Comparison of ENCODE assay signal across 8 cellular contexts in genomic region chr5:151770383-151771258, GRCh38. TPM values are rescaled to one million over a fixed set of nuclear protein-coding genes. Genes with fewer than 3 reads are reported as not detected.
A peak's percentile ranks its signal among the peaks of the same experiment; 100 is the strongest.
DNase-seq lines count a peak whose midpoint lies in the region; ATAC-seq, FAIRE-seq and TF ChIP-seq lines count a peak whose summit lies in the region.

No MANE protein-coding gene starts in this region.

- no peak for FAIRE-seq in H1 (lab: Jason Lieb, UNC)

- CTCF ChIA-PET in H1 (lab: Charles Lee; ENCODE audit: partially characterized antibody) = interaction anchor here (0.8 to 3.1 kb wide), 8 partner anchors 10 to 100 kb away, joined by 3 to 12 read pairs (median 3); no protein-coding TSS in a partner anchor

- POLR2A ChIA-PET in H1 (lab: Charles Lee; ENCODE audit: partially characterized antibody) = interaction anchor here (0.8 to 6.7 kb wide), 28 partner anchors 11 to 1211 kb away, joined by 3 to 182 read pairs (median 4); partner anchors contain the start of genes ATOX1, GLRA1, GM2A and SPARC

- ATAC-seq in GM21723 (IDR thresholded peaks at IDR 0.05; ENCODE audit: unreplicated experiment) = peak; percentile 30

- peak overlapping the region; percentile 60 to 72 for H3K4me2 ChIP-seq in H1 (ENCODE audit: insufficient read depth in 1 of 2, low read depth in 2 of 2, low read length in 2 of 2)
- peak overlapping the region; percentile 76 for H3K4me2 ChIP-seq in mesenchymal stem cell (ENCODE audit: low read length, poor library complexity, severe bottlenecking)

- H4K8ac ChIP-seq in H1 (ENCODE audit: extremely low read depth, insufficient read depth, low read length) (peak overlapping the region; percentile 99), mesenchymal stem cell (ENCODE audit: low read length) (peak overlapping the region; percentile 99)

- no peak for TF ChIP-seq EP300 in H1 (IDR thresholded peaks at IDR 0.05; ENCODE audit: borderline replicate concordance in 1 of 2, low read depth in 2 of 2, low read length in 2 of 2)

- no peak overlapping the region for H2AK5ac ChIP-seq in H1 (ENCODE audit: low read depth, low read length)
- peak overlapping the region; percentile 55 for H2AK5ac ChIP-seq in mesenchymal stem cell (ENCODE audit: low read length, severe bottlenecking)

- H3K27me3 ChIP-seq in H1 (replicated peaks in 1 of 4; ENCODE audit: control insufficient read depth in 3 of 4, extremely low read depth in 1 of 4, insufficient read depth in 3 of 4, low read length in 3 of 4) = no peaks in the 10 kb centered on the region
- no peaks in the 10 kb centered on the region for H3K27me3 ChIP-seq in mesenchymal stem cell (ENCODE audit: control insufficient read depth in 1 of 2, insufficient read depth in 1 of 2, low read length in 2 of 2)

- peak in 1 of 2 experiments; percentile 75; a peak in 1 of 3 replicates for TF ChIP-seq POLR2A in H1 (IDR thresholded peaks at IDR 0.05; ENCODE audit: control extremely low read depth in 1 of 2, low read depth in 2 of 2, low read length in 2 of 2)

- H2BK5ac ChIP-seq in H1 (ENCODE audit: low read depth, low read length) (peak overlapping the region; percentile 98), mesenchymal stem cell (ENCODE audit: low read depth, low read length, poor library complexity, severe bottlenecking) (peak overlapping the region; percentile 90)

- DNase-seq in NK-92 treated with Interleukin-12 subunit alpha and Interleukin-12 subunit beta, amount 100 ng/mL, for 24 hours (lab: John Stamatoyannopoulos, UW) = peak; percentile 73
- DNase-seq in NK-92 (lab: John Stamatoyannopoulos, UW; ENCODE audit: unreplicated experiment) = no peak
- peak; percentile 27 to 57 for DNase-seq in SW 1271 (lab: John Stamatoyannopoulos, UW)
- peak; percentile 56 to 76 for DNase-seq in H1 (ENCODE audit: low read depth in 1 of 2, low spot score in 2 of 2)
- peak; percentile 75 for DNase-seq in mesenchymal stem cell
- DNase-seq in stimulated activated CD8-positive, alpha-beta memory T cell treated with anti-CD3 and anti-CD28 coated beads, Interleukin-7, amount 100 ng/mL, for 24 hours (ENCODE audit: low read depth) = peak; percentile 15

- no peak overlapping the region; the same call in 1 of the 2 replicates for H2AFZ ChIP-seq in H1 (ENCODE audit: low read length)
- H2AFZ ChIP-seq in mesenchymal stem cell (ENCODE audit: low read depth, low read length) = peak overlapping the region; percentile 84

- H3K9me3 ChIP-seq in KOPT-K1 (ENCODE audit: insufficient read depth, low read length, poor library complexity, severe bottlenecking) = no peaks in the 10 kb centered on the region
- no peaks in the 10 kb centered on the region for H3K9me3 ChIP-seq in H1 (ENCODE audit: insufficient read depth in 2 of 2, low read depth in 1 of 2, low read length in 1 of 2)
- no peaks in the 10 kb centered on the region for H3K9me3 ChIP-seq in mesenchymal stem cell (ENCODE audit: control insufficient read depth, low read length)

- peak overlapping the region; percentile 42 to 70 (median 58) for H3K4me3 ChIP-seq in H1 (ENCODE audit: extremely low read depth in 1 of 4, insufficient read depth in 2 of 4, low read depth in 3 of 4, low read length in 4 of 4)
- peak overlapping the region; percentile 58 to 82 for H3K4me3 ChIP-seq in mesenchymal stem cell (ENCODE audit: insufficient read depth in 1 of 2, low read depth in 1 of 2, low read length in 2 of 2)

- peaks cover 5% of the 10 kb centered on the region for H3K23me2 ChIP-seq in H1 (ENCODE audit: low read depth, low read length)

- H3K27ac ChIP-seq in KOPT-K1 (ENCODE audit: low read depth, low read length, poor library complexity, severe bottlenecking) = peak overlapping the region; percentile 96
- H3K27ac ChIP-seq in H1 (ENCODE audit: low read depth, low read length) = peak overlapping the region; percentile 85
- peak overlapping the region; percentile 97 for H3K27ac ChIP-seq in mesenchymal stem cell (ENCODE audit: low read length, poor library complexity, severe bottlenecking)

- H3K36me3 ChIP-seq in KOPT-K1 (ENCODE audit: insufficient read depth, low read length) (peaks cover 17% of the 10 kb centered on the region; the same call in 1 of the 2 replicates), H1 (ENCODE audit: control insufficient read depth in 2 of 4, insufficient read depth in 4 of 4, low read length in 3 of 4) (no peaks in the 10 kb centered on the region), mesenchymal stem cell (ENCODE audit: control insufficient read depth in 1 of 2, insufficient read depth in 2 of 2, low read depth in 1 of 2, low read length in 2 of 2) (no peaks in the 10 kb centered on the region)

- no peak for TF ChIP-seq RAD21 in H1 (IDR thresholded peaks at IDR 0.05 in 1 of 2, conservative IDR thresholded peaks at IDR 0.05 in 1 of 2; ENCODE audit: low read depth in 2 of 2, low read length in 2 of 2)

- peak overlapping the region; percentile 97 for H4K91ac ChIP-seq in H1 (replicated peaks; ENCODE audit: insufficient read length, low read length)
- H4K91ac ChIP-seq in mesenchymal stem cell (ENCODE audit: low read length) = peak overlapping the region; percentile 99

- H4K20me1 ChIP-seq in H1 (replicated peaks in 1 of 2; ENCODE audit: control insufficient read depth in 1 of 2, insufficient read depth in 2 of 2, low read length in 2 of 2) = peaks cover 23 to 26% of the 10 kb centered on the region in 2 experiments

- peak overlapping the region; percentile 79 to 94 (median 88) for H3K9ac ChIP-seq in H1 (replicated peaks in 1 of 4; ENCODE audit: extremely low read depth in 1 of 4, low read depth in 3 of 4, low read length in 3 of 4)
- peak overlapping the region; percentile 99 for H3K9ac ChIP-seq in mesenchymal stem cell (ENCODE audit: low read length)

- H3K18ac ChIP-seq in H1 (ENCODE audit: extremely low read depth, low read length) (peak overlapping the region; percentile 100), mesenchymal stem cell (ENCODE audit: low read depth in 1 of 2, low read length in 2 of 2) (peak overlapping the region; percentile 87 to 99)

- 1% methylated on average over 72 of the region's 75 CpGs; no CpG with 5 or more reads in 1 of the 2 experiments for WGBS in H1 (ENCODE audit: extremely low coverage in 1 of 2, insufficient coverage in 1 of 2, insufficient read length in 1 of 2, insufficient replicate concordance in 2 of 2, low coverage in 1 of 2, low lambda C conversion rate in 2 of 2, missing lambda C conversion rate in 1 of 2), 2 experiments
- WGBS in mesenchymal stem cell = 9% methylated on average over 74 of the region's 75 CpGs

- H2BK15ac ChIP-seq in H1 (ENCODE audit: low read length) (no peak overlapping the region; the same call in 1 of the 2 replicates), mesenchymal stem cell (ENCODE audit: low read depth, poor library complexity, severe bottlenecking) (peak overlapping the region; percentile 60)

- H3K4ac ChIP-seq in H1 (replicated peaks; ENCODE audit: insufficient read length, low read depth, low read length) (peak overlapping the region; percentile 95), mesenchymal stem cell (ENCODE audit: low read depth in 1 of 2, low read length in 2 of 2) (peak overlapping the region; percentile 96 to 97)

- H3K79me2 ChIP-seq in H1 (ENCODE audit: control insufficient read depth in 1 of 2, insufficient read depth in 2 of 2, low read length in 2 of 2) = peaks cover 33 to 39% of the 10 kb centered on the region in 2 experiments

- no peak overlapping the region for H3K14ac ChIP-seq in H1 (ENCODE audit: insufficient read length)
- H3K14ac ChIP-seq in mesenchymal stem cell (ENCODE audit: low read length in 2 of 2) = peak overlapping the region in 1 of 2 experiments; percentile 91

- H3K56ac ChIP-seq in H1 (replicated peaks; ENCODE audit: insufficient read length, low read depth, low read length) = peak overlapping the region; percentile 81

- no peak overlapping the region for H3K23ac ChIP-seq in H1 (ENCODE audit: insufficient read length)
- peak overlapping the region in 1 of 2 experiments; percentile 23 for H3K23ac ChIP-seq in mesenchymal stem cell (ENCODE audit: low read length in 2 of 2)

- H3K4me1 ChIP-seq in H1 (replicated peaks in 1 of 4; ENCODE audit: control insufficient read depth in 3 of 4, insufficient read depth in 4 of 4, low read length in 3 of 4) (peaks cover 1 to 8% (median 5%) of the 10 kb centered on the region in 4 experiments; a peak in 5 of 7 replicates), mesenchymal stem cell (ENCODE audit: control insufficient read depth, insufficient read depth, low read depth, low read length) (peaks cover 6% of the 10 kb centered on the region)

- no peaks in the 10 kb centered on the region for H3K79me1 ChIP-seq in H1 (ENCODE audit: low read depth, low read length)
- H3K79me1 ChIP-seq in mesenchymal stem cell (replicated peaks; ENCODE audit: low read length, poor library complexity, severe bottlenecking) = peaks cover 4% of the 10 kb centered on the region

- no peak overlapping the region for H2BK20ac ChIP-seq in H1 (ENCODE audit: low read length)

- H4K5ac ChIP-seq in H1 (ENCODE audit: insufficient read length, low read depth, low read length) = peak overlapping the region; percentile 96

- TF ChIP-seq CTCF in H1 (IDR thresholded peaks at IDR 0.05; ENCODE audit: control extremely low read depth in 1 of 3, insufficient read depth in 1 of 3, low read depth in 1 of 3, low read length in 3 of 3) = no peak; a peak in 1 of 4 replicates

- H2BK12ac ChIP-seq in H1 (ENCODE audit: low read depth, low read length) = peak overlapping the region; percentile 40; the same call in 1 of the 2 replicates
- H2BK12ac ChIP-seq in mesenchymal stem cell (ENCODE audit: low read length in 2 of 2) = no peak overlapping the region

- peak overlapping the region; percentile 90 for H2BK120ac ChIP-seq in H1 (replicated peaks; ENCODE audit: low read depth, low read length)
- H2BK120ac ChIP-seq in mesenchymal stem cell (ENCODE audit: low read depth, low read length) = peak overlapping the region; percentile 93

RNA-seq across cellular contexts. Expression of gene G3BP1, which starts 1.1 kb away (rescaled TPM):
- 516 and 529 TPM in 2 replicates for total RNA-seq in H1 (2021; fragmentation: NEBNext Ultra II Directional; extraction: Animal tissue kit (Norgen Biotek cat#: 25700))
- polyA plus RNA-seq in H1 (2011; rRNA removed) = 57.0 and 71.2 TPM in 2 replicates
- 72.4 TPM for polyA plus RNA-seq in H1 (2011; cell fraction: cytosol; rRNA removed)
- 75.6 TPM for polyA plus RNA-seq in H1 (2011; cell fraction: nucleus; rRNA removed)
- polyA plus RNA-seq in H1 (2012, experiment 1 of 2) = 193 to 256 TPM (median 226 TPM) in 4 replicates
- polyA plus RNA-seq in H1 (2012, experiment 2 of 2) = 21.2 TPM
- 127 TPM for polyA plus RNA-seq in H1 (2013, experiment 1 of 2)
- 121 TPM for polyA plus RNA-seq in H1 (2013, experiment 2 of 2)
- 307 and 404 TPM in 2 replicates for polyA minus RNA-seq in H1 (2011; rRNA and poly(A)+ RNA removed)
- 282 TPM for polyA minus RNA-seq in H1 (2011; cell fraction: cytosol; rRNA and poly(A)+ RNA removed)
- polyA minus RNA-seq in H1 (2011; cell fraction: nucleus; rRNA and poly(A)+ RNA removed) = 293 TPM
- polyA plus RNA-seq in mesenchymal stem cell (2013, experiment 1 of 2) = 50.3 TPM
- polyA plus RNA-seq in mesenchymal stem cell (2013, experiment 2 of 2) = 51.5 TPM

RNA-seq across cellular contexts. Expression of gene ATOX1, which starts 12.2 kb away (rescaled TPM):
- total RNA-seq in H1 (2021; fragmentation: NEBNext Ultra II Directional; extraction: Animal tissue kit (Norgen Biotek cat#: 25700)) = 77.9 and 79.9 TPM in 2 replicates
- 232 and 249 TPM in 2 replicates for polyA plus RNA-seq in H1 (2011; rRNA removed)
- polyA plus RNA-seq in H1 (2011; cell fraction: cytosol; rRNA removed) = 197 TPM
- 95.2 TPM for polyA plus RNA-seq in H1 (2011; cell fraction: nucleus; rRNA removed)
- 110 to 175 TPM (median 169 TPM) in 4 replicates for polyA plus RNA-seq in H1 (2012, experiment 1 of 2)
- 332 TPM for polyA plus RNA-seq in H1 (2012, experiment 2 of 2)
- polyA plus RNA-seq in H1 (2013, experiment 1 of 2) = 137 TPM
- 153 TPM for polyA plus RNA-seq in H1 (2013, experiment 2 of 2)
- polyA minus RNA-seq in H1 (2011; rRNA and poly(A)+ RNA removed) = 68.1 and 82.4 TPM in 2 replicates
- 33.2 TPM for polyA minus RNA-seq in H1 (2011; cell fraction: cytosol; rRNA and poly(A)+ RNA removed)
- 40.2 TPM for polyA minus RNA-seq in H1 (2011; cell fraction: nucleus; rRNA and poly(A)+ RNA removed)
- 310 TPM for polyA plus RNA-seq in mesenchymal stem cell (2013, experiment 1 of 2)
- 311 TPM for polyA plus RNA-seq in mesenchymal stem cell (2013, experiment 2 of 2)
